8 cellular contexts compared by ENCODE assay signal in the genomic region with DNA sequence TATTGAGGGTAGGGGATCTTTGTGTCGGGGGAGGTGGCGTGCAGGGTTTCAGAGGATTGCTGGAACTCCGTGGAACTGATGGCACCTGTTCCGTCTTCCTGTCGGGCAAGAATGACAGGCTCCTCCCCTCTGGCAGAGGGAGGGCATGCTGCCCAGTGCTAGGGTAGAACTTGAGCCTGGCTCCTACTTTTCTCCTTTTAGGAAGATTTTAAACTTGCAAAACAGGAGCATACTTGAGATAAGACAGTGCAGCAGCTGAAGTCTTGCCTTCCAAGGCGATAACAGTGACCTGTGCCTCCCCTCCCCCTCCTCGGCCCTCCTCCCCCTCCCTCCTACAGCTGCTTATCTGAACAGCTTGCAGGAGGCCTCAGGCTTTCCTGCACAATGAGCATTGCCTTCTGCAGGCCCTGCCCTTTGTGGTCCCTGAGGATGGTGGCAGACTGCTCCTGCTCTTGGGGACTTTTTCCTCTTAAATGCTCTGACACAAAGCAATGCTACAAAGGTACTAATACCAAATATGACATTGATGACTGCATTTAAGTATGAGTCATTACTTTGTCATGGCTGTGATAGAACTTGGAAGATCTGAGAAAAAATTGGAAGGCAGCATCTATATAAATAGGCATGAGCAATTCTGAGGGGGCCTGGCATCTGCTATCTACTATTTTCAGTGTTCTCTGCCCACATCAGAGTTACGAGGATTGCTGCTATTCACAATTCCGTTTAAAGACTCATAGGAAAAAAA. TPM values are rescaled to one million over a fixed set of nuclear protein-coding genes. Genes with fewer than 3 reads are reported as not detected.
DNase-seq lines count a peak whose midpoint lies in the region; ATAC-seq lines count a peak whose summit lies in the region.

No MANE protein-coding gene starts in this region.

- H3K36me3 Mint-ChIP-seq in activated CD4-positive, alpha-beta memory T cell treated with anti-CD3 and anti-CD28 coated beads, Interleukin-2, amount 10 ng/mL, durations not matched to agents 7 days and 5 days (ENCODE audit: low read depth), result peaks cover 27% of the 10 kb centered on the region

- H3K4me3 ChIP-seq in mucosa of stomach (ENCODE audit: low read length) (peak overlapping the region; percentile 73), subcutaneous abdominal adipose tissue (ENCODE audit: low read depth in 1 of 5, low read length in 5 of 5) (peak overlapping the region; percentile 8 to 82 (median 73))

- DNase-seq in CMK (ENCODE audit: low read depth), result peak; percentile 68
- DNase-seq in M059J (ENCODE audit: low read depth), result peak; percentile 62
- peak; percentile 39 for DNase-seq in activated CD4-positive, alpha-beta memory T cell treated with anti-CD3 and anti-CD28 coated beads, Interleukin-2, amount 10 ng/mL, durations not matched to agents 7 days and 5 days
- no peak for DNase-seq in SW 1271 (lab: John Stamatoyannopoulos, UW)

- ATAC-seq in esophagus mucosa (peak; percentile 40), HG02610 (IDR thresholded peaks at IDR 0.05; ENCODE audit: unreplicated experiment) (no peak)

- no peaks in the 10 kb centered on the region for H3K9me3 ChIP-seq in mucosa of stomach (ENCODE audit: control insufficient read depth, low read length)
- H3K9me3 ChIP-seq in subcutaneous abdominal adipose tissue (ENCODE audit: control insufficient read depth in 5 of 5, low read length in 5 of 5), result peaks cover 0 to 2% (median 0%) of the 10 kb centered on the region in 5 donors

- peak overlapping the region; percentile 89 for H3K4me3 Mint-ChIP-seq in activated CD4-positive, alpha-beta memory T cell treated with anti-CD3 and anti-CD28 coated beads, Interleukin-2, amount 10 ng/mL, durations not matched to agents 7 days and 5 days

- no peaks in the 10 kb centered on the region for H3K27me3 ChIP-seq in mucosa of stomach (ENCODE audit: control insufficient read depth, insufficient read depth, low read length)
- H3K27me3 ChIP-seq in subcutaneous abdominal adipose tissue (ENCODE audit: control insufficient read depth in 5 of 5, insufficient read depth in 4 of 5, low read length in 5 of 5), result no peaks in the 10 kb centered on the region

- H3K36me3 ChIP-seq in mucosa of stomach (ENCODE audit: control insufficient read depth, insufficient read depth, low read length), result no peaks in the 10 kb centered on the region
- H3K36me3 ChIP-seq in subcutaneous abdominal adipose tissue (ENCODE audit: control insufficient read depth in 5 of 5, insufficient read depth in 5 of 5, low read length in 5 of 5), result no peaks in the 10 kb centered on the region

- H3K27ac Mint-ChIP-seq in activated CD4-positive, alpha-beta memory T cell treated with anti-CD3 and anti-CD28 coated beads, Interleukin-2, amount 10 ng/mL, durations not matched to agents 7 days and 5 days, result peak overlapping the region; percentile 82

- no peaks in the 10 kb centered on the region for H3K9me3 Mint-ChIP-seq in activated CD4-positive, alpha-beta memory T cell treated with anti-CD3 and anti-CD28 coated beads, Interleukin-2, amount 10 ng/mL, durations not matched to agents 7 days and 5 days

- peaks cover 31% of the 10 kb centered on the region for H3K4me1 Mint-ChIP-seq in activated CD4-positive, alpha-beta memory T cell treated with anti-CD3 and anti-CD28 coated beads, Interleukin-2, amount 10 ng/mL, durations not matched to agents 7 days and 5 days

- H3K9ac ChIP-seq in mucosa of stomach (ENCODE audit: low read length) (peak overlapping the region; percentile 80), subcutaneous abdominal adipose tissue (ENCODE audit: low read length in 5 of 5) (no peak overlapping the region)

- CTCF ChIA-PET in activated CD4-positive, alpha-beta memory T cell treated with anti-CD3 and anti-CD28 coated beads, Interleukin-2, amount 10 ng/mL, durations not matched to agents 7 days and 5 days (lab: Charles Lee), result interaction anchor here (0.8 to 11.9 kb wide), 3 partner anchors 9 to 495 kb away, joined by 3 to 235 read pairs (median 3); no protein-coding TSS in a partner anchor

- peak overlapping the region; percentile 52 for H3K27ac ChIP-seq in subcutaneous abdominal adipose tissue (ENCODE audit: low read depth, low read length)

- POLR2A ChIA-PET in activated CD4-positive, alpha-beta memory T cell treated with anti-CD3 and anti-CD28 coated beads, Interleukin-2, amount 10 ng/mL, durations not matched to agents 7 days and 5 days (lab: Charles Lee), result interaction anchor here (0.8 to 3.7 kb wide), 6 partner anchors 50 to 137 kb away, joined by 3 to 30 read pairs (median 12); no protein-coding TSS in a partner anchor

- H3K4me1 ChIP-seq in mucosa of stomach (ENCODE audit: control insufficient read depth, insufficient read depth, low read length), result peaks cover 21% of the 10 kb centered on the region
- peaks cover 3 to 43% (median 37%) of the 10 kb centered on the region in 5 donors for H3K4me1 ChIP-seq in subcutaneous abdominal adipose tissue (ENCODE audit: control insufficient read depth in 5 of 5, insufficient read depth in 5 of 5, low read length in 5 of 5)

- peaks cover 14% of the 10 kb centered on the region for H3K27me3 Mint-ChIP-seq in activated CD4-positive, alpha-beta memory T cell treated with anti-CD3 and anti-CD28 coated beads, Interleukin-2, amount 10 ng/mL, durations not matched to agents 7 days and 5 days

RNA-seq across cellular contexts. Expression of a gene that starts 1.9 kb away (rescaled TPM):
- total RNA-seq in M059J (2014; rRNA removed; shearing (Covaris generic)), result 0.32 and 0.49 TPM in 2 replicates
- total RNA-seq in activated CD4-positive, alpha-beta memory T cell treated with anti-CD3 and anti-CD28 coated beads, Interleukin-2, amount 10 ng/mL, durations not matched to agents 7 days and 5 days, result 10 to 100 TPM; 40.0 to 40.4 TPM
- 1.6 TPM for total RNA-seq in esophagus mucosa

Comparison
In these comparisons a context has a peak if more than half of its experiments do, and no peak if none do; other contexts are left out.
1. DNase-seq: peak in CMK (single experiment), M059J (single experiment) and activated CD4-positive, alpha-beta memory T cell treated with anti-CD3 and anti-CD28 coated beads, Interleukin-2, amount 10 ng/mL, durations not matched to agents 7 days and 5 days (single experiment); none in SW 1271 (0 of 2).
2. RNA of a gene that starts 1.9 kb away (total RNA-seq): 40.0 to 40.4 TPM in activated CD4-positive, alpha-beta memory T cell treated with anti-CD3 and anti-CD28 coated beads, Interleukin-2, amount 10 ng/mL, durations not matched to agents 7 days and 5 days; 1.6 TPM in esophagus mucosa (single experiment) and 0.32 to 0.49 TPM in M059J; every median in the first group is over 10 times any median in the second.